Comparison of ENCODE assay signal across 8 cellular contexts in genomic region chr6:15023448-15023847, GRCh38.
DNase-seq lines count a peak whose midpoint lies in the region; ATAC-seq lines count a peak whose summit lies in the region.

No MANE protein-coding gene starts in this region.

- no peaks in the 10 kb centered on the region for H3K27me3 Mint-ChIP-seq in stimulated activated naive CD8-positive, alpha-beta T cell treated with anti-CD3 and anti-CD28 coated beads, Interleukin-15, amount 100 ng/mL, for 72 hours

- peaks cover 35% of the 10 kb centered on the region for H3K4me1 Mint-ChIP-seq in stimulated activated naive CD8-positive, alpha-beta T cell treated with anti-CD3 and anti-CD28 coated beads, Interleukin-15, amount 100 ng/mL, for 72 hours

- peak; percentile 71 for DNase-seq in stimulated activated naive CD4-positive, alpha-beta T cell treated with Interleukin-2 at 50 U/mL for 16 hours (lab: John Stamatoyannopoulos, UW)
- no peak for DNase-seq in stimulated activated naive CD4-positive, alpha-beta T cell (lab: John Stamatoyannopoulos, UW)
- peak; percentile 69 to 79 for DNase-seq in activated naive CD4-positive, alpha-beta T cell treated with anti-CD3 and anti-CD28 coated beads, Interleukin-2, amount 50 U/mL, for 72 hours (ENCODE audit: low spot score in 2 of 2)
- peak; percentile 60 to 87 for DNase-seq in stimulated activated naive CD8-positive, alpha-beta T cell treated with anti-CD3 and anti-CD28 coated beads, Interleukin-15, amount 100 ng/mL, for 72 hours
- DNase-seq in NCI-H2196 treated with DMSO at 0.1 percent for 48 hours (lab: John Stamatoyannopoulos, UW; ENCODE audit: unreplicated experiment) (no peak), NCI-H2171 treated with DMSO at 0.1 percent for 48 hours (lab: John Stamatoyannopoulos, UW) (no peak), SK-N-DZ (ENCODE audit: low spot score) (no peak)

- H3K9me3 Mint-ChIP-seq in activated naive CD4-positive, alpha-beta T cell treated with anti-CD3 and anti-CD28 coated beads, Interleukin-2, amount 50 U/mL, for 72 hours, result peaks cover 0 to 13% of the 10 kb centered on the region in 2 donors
- no peaks in the 10 kb centered on the region for H3K9me3 Mint-ChIP-seq in stimulated activated naive CD8-positive, alpha-beta T cell treated with anti-CD3 and anti-CD28 coated beads, Interleukin-15, amount 100 ng/mL, for 72 hours

- H3K4me3 Mint-ChIP-seq in stimulated activated naive CD8-positive, alpha-beta T cell treated with anti-CD3 and anti-CD28 coated beads, Interleukin-15, amount 100 ng/mL, for 72 hours, result peak overlapping the region; percentile 28 to 39

- peak overlapping the region; percentile 86 to 92 for H3K27ac Mint-ChIP-seq in activated naive CD4-positive, alpha-beta T cell treated with anti-CD3 and anti-CD28 coated beads, Interleukin-2, amount 50 U/mL, for 72 hours
- H3K27ac Mint-ChIP-seq in stimulated activated naive CD8-positive, alpha-beta T cell treated with anti-CD3 and anti-CD28 coated beads, Interleukin-15, amount 100 ng/mL, for 72 hours, result peak overlapping the region; percentile 90 to 97

- H3K36me3 Mint-ChIP-seq in activated naive CD4-positive, alpha-beta T cell treated with anti-CD3 and anti-CD28 coated beads, Interleukin-2, amount 50 U/mL, for 72 hours, result peaks cover 0 to 16% of the 10 kb centered on the region in 2 donors

- ATAC-seq in HG03469 (IDR thresholded peaks at IDR 0.05; ENCODE audit: unreplicated experiment), result peak; percentile 84
- peak; percentile 99 for ATAC-seq in activated naive CD4-positive, alpha-beta T cell treated with anti-CD3 and anti-CD28 coated beads, Interleukin-2, amount 50 U/mL, for 72 hours
- peak; percentile 99 for ATAC-seq in stimulated activated naive CD8-positive, alpha-beta T cell treated with anti-CD3 and anti-CD28 coated beads, Interleukin-15, amount 100 ng/mL, for 72 hours

Comparison
In these comparisons a context has a peak if more than half of its experiments do, and no peak if none do; other contexts are left out.
1. DNase-seq: peak in stimulated activated naive CD4-positive, alpha-beta T cell treated with Interleukin-2 at 50 U/mL for 16 hours (single experiment), activated naive CD4-positive, alpha-beta T cell treated with anti-CD3 and anti-CD28 coated beads, Interleukin-2, amount 50 U/mL, for 72 hours (2 of 2) and stimulated activated naive CD8-positive, alpha-beta T cell treated with anti-CD3 and anti-CD28 coated beads, Interleukin-15, amount 100 ng/mL, for 72 hours (2 of 2); none in stimulated activated naive CD4-positive, alpha-beta T cell (0 of 6), NCI-H2196 treated with DMSO at 0.1 percent for 48 hours (single experiment), NCI-H2171 treated with DMSO at 0.1 percent for 48 hours (single experiment) and SK-N-DZ (single experiment).
2. Peak in every context shown above with its lines, with median percentiles within 50 percentile points of each other: ATAC-seq.